ENCODE assay signal across 10 cellular contexts in the genomic region with DNA sequence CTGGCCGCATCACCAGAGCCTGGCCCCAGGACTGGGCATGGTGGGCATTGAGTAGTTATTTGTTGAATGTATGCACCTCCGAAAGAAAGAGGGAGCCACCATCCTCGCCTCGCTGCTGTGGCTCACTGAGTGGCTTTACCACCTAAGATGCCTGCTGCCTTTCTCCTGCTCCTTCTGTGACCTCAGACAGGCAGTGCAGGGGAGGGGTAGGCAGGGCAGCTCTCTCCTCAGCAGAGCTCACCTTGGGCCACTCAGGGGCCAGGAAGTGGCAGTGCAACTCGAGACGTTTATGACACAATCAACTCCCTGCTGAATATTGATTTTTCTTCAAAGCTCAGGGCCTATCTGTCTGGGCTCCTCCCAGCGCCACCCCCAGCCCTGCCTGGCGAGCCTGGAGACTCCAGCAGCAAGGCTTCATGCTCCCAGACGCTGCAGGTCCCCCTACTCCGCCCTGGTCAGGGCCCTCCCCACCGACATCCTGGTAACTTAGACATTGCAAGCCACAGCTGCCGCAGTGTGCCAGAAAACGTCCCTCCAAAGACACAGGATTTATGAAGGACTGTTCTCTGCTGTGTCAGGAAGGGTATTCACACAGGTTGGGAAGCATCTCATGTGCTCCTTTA.
DNase-seq lines count a peak whose midpoint lies in the region; ATAC-seq, FAIRE-seq and TF ChIP-seq lines count a peak whose summit lies in the region.
"Had no signal": no experiment of that assay in that cellular context is flagged by ENCODE, and none has a peak within 500 bp of the region (broad histone marks: within the 10 kb centered on the region; RNA-seq: fewer than 3 reads in every experiment).

No MANE protein-coding gene starts in this region.

- H3K9ac ChIP-seq in mammary epithelial cell (ENCODE audit: insufficient read depth, low read length) = no peak overlapping the region

- dilution Hi-C loops in mammary epithelial cell (cut with HindIII; ENCODE audit: low sequenced_read_pairs) = no loop called here

- H3K27ac ChIP-seq in mammary epithelial cell (ENCODE audit: insufficient read depth, low read depth, low read length) (no peak overlapping the region), OCI-LY7 (ENCODE audit: low read depth, low read length, poor library complexity, severe bottlenecking) (no peak overlapping the region)
- H3K27ac ChIP-seq: SJSA1 had no signal

- no peaks in the 10 kb centered on the region for H3K9me3 Mint-ChIP-seq in MCF 10A (ENCODE audit: unreplicated experiment)

- H3K4me3 Mint-ChIP-seq in MCF 10A (ENCODE audit: unreplicated experiment) = no peak overlapping the region
- H3K4me3 Mint-ChIP-seq: memory B cell had no signal

- H3K79me2 ChIP-seq in mammary epithelial cell (ENCODE audit: insufficient read depth, low read length) (no peaks in the 10 kb centered on the region), OCI-LY7 (ENCODE audit: insufficient read depth, low read depth, low read length) (no peaks in the 10 kb centered on the region)

- no peaks in the 10 kb centered on the region for H3K36me3 Mint-ChIP-seq in MCF 10A (ENCODE audit: insufficient read depth, unreplicated experiment)
- H3K36me3 Mint-ChIP-seq: memory B cell had no signal

- TF ChIP-seq CTCF in MCF 10A (IDR thresholded peaks at IDR 0.05; ENCODE audit: unreplicated experiment) = no peak
- TF ChIP-seq CTCF in mammary epithelial cell (conservative IDR thresholded peaks at IDR 0.05 in 1 of 2, IDR thresholded peaks at IDR 0.05 in 1 of 2; ENCODE audit: extremely low read depth in 1 of 2, insufficient read depth in 1 of 2, low read depth in 1 of 2, low read length in 2 of 2) = no peak
- no peak for TF ChIP-seq CTCF in OCI-LY7 (conservative IDR thresholded peaks at IDR 0.05; ENCODE audit: low read length)

- H3K9me3 ChIP-seq in mammary epithelial cell (replicated peaks; ENCODE audit: insufficient read depth, low read length) (no peaks in the 10 kb centered on the region), OCI-LY7 (ENCODE audit: low read length) (no peaks in the 10 kb centered on the region)
- H3K9me3 ChIP-seq: SJSA1 had no signal

- no peaks in the 10 kb centered on the region for H3K9me2 ChIP-seq in OCI-LY7 (ENCODE audit: insufficient read depth, low read length)

- peak overlapping the region; percentile 39 for H3K27ac Mint-ChIP-seq in MCF 10A (ENCODE audit: low read depth, unreplicated experiment)
- H3K27ac Mint-ChIP-seq: memory B cell had no signal

- H3K36me3 ChIP-seq in mammary epithelial cell (ENCODE audit: insufficient read depth, low read length) = no peaks in the 10 kb centered on the region
- H3K36me3 ChIP-seq in OCI-LY7 (ENCODE audit: insufficient read depth, low read length) = no peaks in the 10 kb centered on the region
- H3K36me3 ChIP-seq: SJSA1 had no signal

- BruUV-seq in MCF 10A (replicated peaks; lab: Mats Ljungman, UMichigan) (no TSS peak), mammary epithelial cell (replicated peaks; lab: Mats Ljungman, UMichigan) (no TSS peak), OCI-LY7 (replicated peaks; lab: Mats Ljungman, UMichigan) (no TSS peak)

- H3K4me1 ChIP-seq in mammary epithelial cell (ENCODE audit: insufficient read depth, low read length) (peaks cover 18% of the 10 kb centered on the region), OCI-LY7 (ENCODE audit: insufficient read depth, low read length, poor library complexity, severe bottlenecking) (no peaks in the 10 kb centered on the region)
- H3K4me1 ChIP-seq: SJSA1 had no signal

- ATAC-seq in left colon (peak; percentile 94), HG03354 (IDR thresholded peaks at IDR 0.05; ENCODE audit: poor library complexity, severe bottlenecking, unreplicated experiment) (no peak), HG02840 (IDR thresholded peaks at IDR 0.05; ENCODE audit: low FRiP score, unreplicated experiment) (no peak)

- no peaks in the 10 kb centered on the region for H4K20me1 ChIP-seq in mammary epithelial cell (ENCODE audit: insufficient read depth, low read length)
- H4K20me1 ChIP-seq in OCI-LY7 (ENCODE audit: insufficient read depth, low read length) = no peaks in the 10 kb centered on the region

- in situ Hi-C loops in mammary epithelial cell (cut with MboI; ENCODE audit: low sequenced_read_pairs in 2 of 2) = no loop called here

- H3K27me3 ChIP-seq in mammary epithelial cell (ENCODE audit: insufficient read depth, low read length) = no peaks in the 10 kb centered on the region
- H3K27me3 ChIP-seq: SJSA1 had no signal

- DNase-seq in MCF 10A (ENCODE audit: unreplicated experiment) = peak; percentile 82
- no peak for DNase-seq in mammary epithelial cell
- peak; percentile 6 for DNase-seq in OCI-LY7 (ENCODE audit: low spot score)
- peak; percentile 77 to 85 for DNase-seq in left colon
- peak; percentile 57 for DNase-seq in urothelium cell line (ENCODE audit: low spot score)
- DNase-seq in hepatic stellate cell (ENCODE audit: low spot score) = no peak

- POLR2A ChIA-PET in MCF 10A (lab: Yijun Ruan, JAX) = no interaction called here
- POLR2A ChIA-PET in OCI-LY7 (lab: Charles Lee) = no interaction called here

- no peak for FAIRE-seq in urothelium cell line (lab: Jason Lieb, UNC)

- intact Hi-C loops in MCF 10A (cut with micrococcal nuclease) = no loop called here
- intact Hi-C loops in mammary epithelial cell (cut with micrococcal nuclease) = no loop called here
- intact Hi-C loops in OCI-LY7 (cut with micrococcal nuclease; ENCODE audit: unreplicated experiment) = no loop called here
- intact Hi-C loops in left colon (cut with DNase I, micrococcal nuclease) = no loop called here

- H3K4me3 ChIP-seq in mammary epithelial cell (replicated peaks in 1 of 3; ENCODE audit: insufficient read depth in 1 of 3, low read depth in 2 of 3, low read length in 3 of 3) (no peak overlapping the region), OCI-LY7 (ENCODE audit: low read depth, low read length, poor library complexity, severe bottlenecking) (no peak overlapping the region)
- H3K4me3 ChIP-seq: SJSA1 had no signal

- H2AFZ ChIP-seq in mammary epithelial cell (ENCODE audit: low read depth, low read length) (no peak overlapping the region), OCI-LY7 (ENCODE audit: low read length) (no peak overlapping the region)

- 87% methylated on average over 7 of the region's 13 CpGs for WGBS in mammary epithelial cell (ENCODE audit: low coverage, missing lambda C conversion rate)

- peaks cover 32% of the 10 kb centered on the region for H3K4me1 Mint-ChIP-seq in MCF 10A (ENCODE audit: insufficient read depth, unreplicated experiment)
- H3K4me1 Mint-ChIP-seq: memory B cell had no signal

- CTCF ChIA-PET in MCF 10A (lab: Yijun Ruan, JAX) = interaction anchor here (0.7 kb wide), 1 partner anchor 106 kb away, joined by 7 read pairs; no protein-coding TSS in a partner anchor
- CTCF ChIA-PET in mammary epithelial cell (lab: Charles Lee; ENCODE audit: low non-redundant PET) = no interaction called here
- CTCF ChIA-PET in OCI-LY7 (lab: Charles Lee; ENCODE audit: unreplicated experiment) = no interaction called here

- no peak overlapping the region for H3K4me2 ChIP-seq in mammary epithelial cell (ENCODE audit: insufficient read depth, low read depth, low read length)
- H3K4me2 ChIP-seq in OCI-LY7 (ENCODE audit: low read length) = no peak overlapping the region

- H3K27me3 Mint-ChIP-seq in MCF 10A (ENCODE audit: insufficient read depth, unreplicated experiment) = no peaks in the 10 kb centered on the region

Comparison
In these comparisons a context has a peak if more than half of its experiments do, and no peak if none do; other contexts are left out.
1. DNase-seq: peak in MCF 10A (single experiment), OCI-LY7 (single experiment), left colon (2 of 2) and urothelium cell line (single experiment); none in mammary epithelial cell (single experiment) and hepatic stellate cell (single experiment).